ENCODE assay signal across 30 cellular contexts in the genomic region with DNA sequence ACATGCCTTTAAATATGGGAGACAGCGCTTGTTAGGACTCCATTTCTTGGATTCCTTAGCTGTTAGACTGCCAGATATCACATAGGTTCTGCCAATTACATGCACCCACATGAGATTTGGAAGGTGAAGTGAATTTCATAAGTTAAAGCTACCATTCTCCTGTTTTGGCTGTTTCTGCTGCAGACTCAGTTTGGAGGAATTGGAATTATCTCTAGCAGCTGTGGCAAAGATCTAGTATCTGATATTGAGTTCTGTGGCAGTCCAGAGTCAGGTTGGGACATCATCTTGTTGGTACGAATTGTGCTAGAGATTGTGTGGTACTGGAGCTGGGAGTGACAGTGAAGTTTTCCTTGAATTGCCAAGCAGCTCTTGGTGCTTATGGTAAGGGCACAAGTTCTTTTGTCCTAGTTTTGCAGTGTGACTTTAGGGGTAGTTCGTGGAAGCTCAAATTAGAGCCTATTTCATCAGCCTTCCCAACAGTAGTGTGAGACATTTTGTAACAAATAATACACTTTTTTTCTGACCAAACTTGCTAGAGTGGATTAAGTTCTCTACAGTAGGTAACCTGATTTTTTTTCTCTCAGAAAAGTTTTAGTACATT.
"Had no signal": no experiment of that assay in that cellular context is flagged by ENCODE, and none has a peak within 500 bp of the region (broad histone marks: within the 10 kb centered on the region; RNA-seq: fewer than 3 reads in every experiment).

No MANE protein-coding gene starts in this region.

- H3K4me3 Mint-ChIP-seq: activated CD4-positive, alpha-beta memory T cell treated with anti-CD3 and anti-CD28 coated beads, Interleukin-2, amount 10 ng/mL, durations not matched to agents 7 days and 5 days; activated CD4-positive, alpha-beta T cell treated with anti-CD3 and anti-CD28 coated beads for 36 hours; activated naive CD4-positive, alpha-beta T cell treated with anti-CD3 and anti-CD28 coated beads for 36 hours; activated naive CD8-positive, alpha-beta T cell; activated T-helper 17 cell treated with anti-CD3 and anti-CD28 coated beads, Interleukin-2, amount 50 U/mL, for 72 hours; central memory CD8-positive, alpha-beta T cell had no signal

- H3K27me3 Mint-ChIP-seq: activated CD4-positive, alpha-beta T cell treated with anti-CD3 and anti-CD28 coated beads for 36 hours; activated naive CD8-positive, alpha-beta T cell; activated T-helper 17 cell treated with anti-CD3 and anti-CD28 coated beads, Interleukin-2, amount 50 U/mL, for 72 hours had no signal

- H3K27ac ChIP-seq: adrenal gland, breast epithelium, PC-9, SK-N-MC, VCaP had no signal

- ATAC-seq: activated CD4-positive, alpha-beta T cell treated with anti-CD3 and anti-CD28 coated beads for 36 hours; activated T-helper 17 cell treated with anti-CD3 and anti-CD28 coated beads, Interleukin-2, amount 50 U/mL, for 72 hours had no signal

- H3K4me2 ChIP-seq: PC-9 had no signal

- DNase-seq: activated CD4-positive, alpha-beta memory T cell treated with anti-CD3 and anti-CD28 coated beads, Interleukin-2, amount 10 ng/mL, durations not matched to agents 7 days and 5 days; activated CD4-positive, alpha-beta T cell treated with anti-CD3 and anti-CD28 coated beads for 36 hours; activated CD4-positive, alpha-beta T cell treated with anti-CD3 and anti-CD28 coated beads, Interleukin-2, amount 50 U/mL, for 1 hour; activated CD4-positive, CD25-positive, alpha-beta regulatory T cell; activated gamma-delta T cell; activated naive CD4-positive, alpha-beta T cell treated with anti-CD3 and anti-CD28 coated beads for 36 hours; activated T-cell treated with anti-CD3 and anti-CD28 coated beads for 4 hours; activated T-cell treated with anti-CD3 and anti-CD28 coated beads, Interleukin-2, amount 50 U/mL, for 48 hours; adrenal gland; aorta; Kasumi-1; KBM-7; NCI-H1092 treated with DMSO at 0.1 percent for 48 hours; NCI-H1417 treated with DMSO at 0.1 percent for 48 hours; NCI-H1694; NCI-H2029; NCI-H2107; NCI-H2171 treated with DMSO at 0.1 percent for 48 hours; NCI-H345; NCI-H510A; NCI-H69; PC-9; SHP77 treated with DMSO at 0.1 percent for 48 hours; T-helper 1 cell had no signal

- H3K4me1 Mint-ChIP-seq: activated CD4-positive, alpha-beta memory T cell treated with anti-CD3 and anti-CD28 coated beads, Interleukin-2, amount 10 ng/mL, durations not matched to agents 7 days and 5 days; central memory CD8-positive, alpha-beta T cell had no signal

- H3K27ac Mint-ChIP-seq: activated CD4-positive, alpha-beta memory T cell treated with anti-CD3 and anti-CD28 coated beads, Interleukin-2, amount 10 ng/mL, durations not matched to agents 7 days and 5 days; activated CD4-positive, alpha-beta T cell treated with anti-CD3 and anti-CD28 coated beads for 36 hours; activated naive CD4-positive, alpha-beta T cell treated with anti-CD3 and anti-CD28 coated beads for 36 hours; activated naive CD8-positive, alpha-beta T cell; activated T-helper 17 cell treated with anti-CD3 and anti-CD28 coated beads, Interleukin-2, amount 50 U/mL, for 72 hours had no signal

- H3K27me3 ChIP-seq: adrenal gland, breast epithelium had no signal

- H3K4me3 ChIP-seq: adrenal gland, breast epithelium, PC-9, SK-N-MC had no signal

- H3K4me1 ChIP-seq: adrenal gland, breast epithelium had no signal

- H2AFZ ChIP-seq: PC-9 had no signal

- H3K36me3 ChIP-seq: adrenal gland, breast epithelium had no signal

- H3K9me3 ChIP-seq: adrenal gland had no signal
